23 cellular contexts compared by ENCODE assay signal in the genomic region with DNA sequence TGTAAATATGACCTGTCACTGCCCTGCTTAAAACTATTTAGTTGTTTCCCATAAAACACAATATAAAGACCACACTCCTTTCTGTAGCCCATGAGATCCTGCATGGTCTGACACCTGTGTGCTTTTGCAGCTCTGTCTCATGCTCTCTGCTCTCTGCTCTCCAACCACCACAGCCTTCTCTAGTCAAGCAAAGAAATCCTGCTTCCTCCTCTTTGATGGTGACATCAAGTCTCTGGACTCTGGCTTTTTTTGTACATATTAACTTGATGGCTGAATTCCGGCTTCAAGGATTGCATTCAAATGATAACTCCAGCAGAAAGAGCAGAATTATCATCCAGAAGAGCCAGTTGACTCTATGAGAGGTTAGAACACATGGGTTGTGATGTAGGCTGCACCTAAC. TPM values are rescaled to one million over a fixed set of nuclear protein-coding genes. Genes with fewer than 3 reads are reported as not detected.
DNase-seq lines count a peak whose midpoint lies in the region; TF ChIP-seq lines count a peak whose summit lies in the region.
"Had no signal": no experiment of that assay in that cellular context is flagged by ENCODE, and none has a peak within 500 bp of the region (broad histone marks: within the 10 kb centered on the region; RNA-seq: fewer than 3 reads in every experiment).

No MANE protein-coding gene starts in this region.

- peak overlapping the region; percentile 16 for H2AFZ ChIP-seq in neuron (ENCODE audit: low read depth, low read length)

- H4K20me1 ChIP-seq in BLaER1 treated with 17β-estradiol and CSF1 and Interleukin-3, amounts not matched to agents 10 nM and 100 nM = no peaks in the 10 kb centered on the region

- no peaks in the 10 kb centered on the region for H3K36me3 ChIP-seq in BLaER1 treated with 17β-estradiol and CSF1 and Interleukin-3, amounts not matched to agents 10 nM and 100 nM
- no peaks in the 10 kb centered on the region for H3K36me3 ChIP-seq in neuron (ENCODE audit: insufficient read depth, low read length)
- H3K36me3 ChIP-seq: SJSA1 had no signal

- peak overlapping the region in 8 of 11 experiments; percentile 37 to 71 (median 55); a peak in 16 of 22 replicates for H3K4me2 ChIP-seq in BLaER1 treated with 17β-estradiol and CSF1 and Interleukin-3, amounts not matched to agents 10 nM and 100 nM

- no peak overlapping the region for H3K9ac ChIP-seq in BLaER1 treated with 17β-estradiol and CSF1 and Interleukin-3, amounts not matched to agents 10 nM and 100 nM

- TF ChIP-seq CTCF in coronary artery (IDR thresholded peaks at IDR 0.05) = no peak

- no peaks in the 10 kb centered on the region for H3K27me3 ChIP-seq in BLaER1 treated with 17β-estradiol and CSF1 and Interleukin-3, amounts not matched to agents 10 nM and 100 nM
- H3K27me3 ChIP-seq in neuron (ENCODE audit: insufficient read depth, low read length) = no peaks in the 10 kb centered on the region
- H3K27me3 ChIP-seq: SJSA1 had no signal

- H3K4me3 ChIP-seq in BLaER1 treated with 17β-estradiol and CSF1 and Interleukin-3, amounts not matched to agents 10 nM and 100 nM = no peak overlapping the region
- H3K4me3 ChIP-seq in coronary artery (no peak overlapping the region), neuron (ENCODE audit: low read length) (no peak overlapping the region)
- H3K4me3 ChIP-seq: SJSA1 had no signal

- H3K4me1 ChIP-seq in BLaER1 treated with 17β-estradiol and CSF1 and Interleukin-3, amounts not matched to agents 10 nM and 100 nM = peaks cover 0 to 26% (median 18%) of the 10 kb centered on the region in 10 experiments; a peak in 17 of 20 replicates
- H3K4me1 ChIP-seq in neuron (ENCODE audit: insufficient read depth, low read length) = peaks cover 15% of the 10 kb centered on the region
- H3K4me1 ChIP-seq: SJSA1 had no signal

- no peak for DNase-seq in coronary artery (ENCODE audit: low spot score)
- no peak for DNase-seq in NCI-H524 treated with DMSO at 0.1 percent for 48 hours (lab: John Stamatoyannopoulos, UW)
- DNase-seq in hippocampal formation (lab: John Stamatoyannopoulos, UW) = no peak
- no peak for DNase-seq in HuH-7 (ENCODE audit: low spot score)
- DNase-seq: C1 segment of cervical spinal cord; Calu3; CD8-positive, alpha-beta memory T cell; DMS153; GDM1; Karpas-422; MV-4-11; NCI-H1105 treated with DMSO at 0.1 percent for 48 hours; NCI-H2029 treated with DMSO at 0.1 percent for 48 hours; NCI-H2171; NCI-H345; NCI-H524; NCI-H82; OCI-M1 had no signal

- H3K27ac ChIP-seq in BLaER1 treated with 17β-estradiol and CSF1 and Interleukin-3, amounts not matched to agents 10 nM and 100 nM = no peak overlapping the region
- H3K27ac ChIP-seq in coronary artery (peak overlapping the region; percentile 38 to 52), temporal lobe (ENCODE audit: low read depth, low read length) (peak overlapping the region; percentile 7)
- H3K27ac ChIP-seq: SJSA1 had no signal

- H3K9me3 ChIP-seq in BLaER1 treated with 17β-estradiol and CSF1 and Interleukin-3, amounts not matched to agents 10 nM and 100 nM (replicated peaks in 1 of 11) = no peaks in the 10 kb centered on the region
- H3K9me3 ChIP-seq in neuron (ENCODE audit: low read length) = no peaks in the 10 kb centered on the region
- H3K9me3 ChIP-seq: SJSA1 had no signal

RNA-seq across cellular contexts. Expression of gene CHSY3, which starts 58.2 kb away (rescaled TPM):
- 14.8 TPM for total RNA-seq in temporal lobe
- total RNA-seq: A673; CD8-positive, alpha-beta memory T cell had no signal

Comparison
In these comparisons a context has a peak if more than half of its experiments do, and no peak if none do; other contexts are left out.
1. H3K27ac ChIP-seq: peak in coronary artery (2 of 2) and temporal lobe (single experiment); none in BLaER1 treated with 17β-estradiol and CSF1 and Interleukin-3, amounts not matched to agents 10 nM and 100 nM (0 of 11).